ENCODE assay signal across 1 cellular context in genomic region chr2:43080626-43081025, GRCh38.
TF ChIP-seq lines count a peak whose summit lies in the region.

No MANE protein-coding gene starts in this region.

TF ChIP-seq in HepG2, 621 proteins besides CTCF, POLR2A, EP300 and RAD21:
- TF ChIP-seq MED13 (CRISPR knock-in tag; IDR thresholded peaks at IDR 0.05), result no peak
- no peak for TF ChIP-seq CBX5 (CRISPR knock-in tag; IDR thresholded peaks at IDR 0.05; ENCODE audit: borderline replicate concordance)
- no peak for TF ChIP-seq GTF3A (CRISPR knock-in tag; conservative IDR thresholded peaks at IDR 0.05)
- TF ChIP-seq EED (CRISPR knock-in tag; IDR thresholded peaks at IDR 0.05), result 0 out of 2 replicates have a peak, but pooled peaks have one; percentile 26
- TF ChIP-seq ZNF260 (CRISPR knock-in tag; IDR thresholded peaks at IDR 0.05; ENCODE audit: borderline replicate concordance, low read depth), result no peak
